Comparison of ENCODE assay signal across 9 cellular contexts in genomic region chr12:94615284-94616216, GRCh38. TPM values are rescaled to one million over a fixed set of nuclear protein-coding genes. Genes with fewer than 3 reads are reported as not detected.
A peak's percentile ranks its signal among the peaks of the same experiment; 100 is the strongest.
DNase-seq lines count a peak whose midpoint lies in the region; ATAC-seq and TF ChIP-seq lines count a peak whose summit lies in the region.
"Had no signal": no experiment of that assay in that cellular context is flagged by ENCODE, and none has a peak within 500 bp of the region (broad histone marks: within the 10 kb centered on the region; RNA-seq: fewer than 3 reads in every experiment).

No MANE protein-coding gene starts in this region.

- H3K36me3 Mint-ChIP-seq in CD4-positive, alpha-beta memory T cell = no peaks in the 10 kb centered on the region

- H3K27ac ChIP-seq in CD4-positive, alpha-beta memory T cell (ENCODE audit: low read depth, low read length) = no peak overlapping the region
- H3K27ac ChIP-seq: HL-60 had no signal

- peaks cover 19% of the 10 kb centered on the region for H3K4me1 ChIP-seq in mucosa of descending colon (ENCODE audit: low read depth)
- no peaks in the 10 kb centered on the region for H3K4me1 ChIP-seq in CD4-positive, alpha-beta memory T cell (ENCODE audit: insufficient read depth, low read length)

- DNase-seq in AG08395 (ENCODE audit: low spot score) = peak; percentile 6
- peak; percentile 59 for DNase-seq in OCI-M1 (lab: John Stamatoyannopoulos, UW)
- peak; percentile 38 to 66 for DNase-seq in erythroblast (lab: John Stamatoyannopoulos, UW)
- peak; percentile 64 to 73 (median 66) for DNase-seq in mucosa of descending colon
- no peak for DNase-seq in activated CD8-positive, alpha-beta memory T cell treated with anti-CD3 and anti-CD28 coated beads for 24 hours
- DNase-seq in GM10266 (ENCODE audit: extremely low spot score) = no peak
- DNase-seq in CD4-positive, alpha-beta memory T cell = no peak

- no peak overlapping the region for H3K4me3 Mint-ChIP-seq in CD4-positive, alpha-beta memory T cell

- ATAC-seq in mucosa of descending colon = peak; percentile 82
- no peak for ATAC-seq in activated CD4-positive, CD25-positive, alpha-beta regulatory T cell treated with anti-CD3 and anti-CD28 coated beads, Interleukin-2, amount 50 U/mL, for 24 hours

- intact Hi-C loops in mucosa of descending colon (cut with DNase I, micrococcal nuclease) = no loop called here
- intact Hi-C loops in CD4-positive, alpha-beta memory T cell (cut with micrococcal nuclease) = no loop called here

- no peak overlapping the region for H3K4me3 ChIP-seq in mucosa of descending colon
- H3K4me3 ChIP-seq in CD4-positive, alpha-beta memory T cell (ENCODE audit: low read length in 2 of 2) = no peak overlapping the region

- CTCF ChIA-PET in CD4-positive, alpha-beta memory T cell (lab: Charles Lee; ENCODE audit: partially characterized antibody) = interaction anchor here (0.7 kb wide), 1 partner anchor 1428 kb away, joined by 3 read pairs; no protein-coding TSS in a partner anchor

- peaks cover 2 to 10% (median 6%) of the 10 kb centered on the region in 4 donors for H3K4me1 Mint-ChIP-seq in CD4-positive, alpha-beta memory T cell

- H3K27ac Mint-ChIP-seq in CD4-positive, alpha-beta memory T cell = no peak overlapping the region

- H3K27me3 ChIP-seq in CD4-positive, alpha-beta memory T cell (ENCODE audit: insufficient read depth, low read length) = no peaks in the 10 kb centered on the region

- H3K27me3 Mint-ChIP-seq in CD4-positive, alpha-beta memory T cell = no peaks in the 10 kb centered on the region

- TF ChIP-seq CTCF in mucosa of descending colon (IDR thresholded peaks at IDR 0.05) (no peak), GM10266 (IDR thresholded peaks at IDR 0.05; ENCODE audit: control insufficient read depth, insufficient read depth, low read depth, missing control alignments) (no peak)

- peaks cover 0 to under 1% (median 0%) of the 10 kb centered on the region in 8 donors for H3K9me3 Mint-ChIP-seq in CD4-positive, alpha-beta memory T cell

- no peak for TF ChIP-seq POLR2A in erythroblast (IDR thresholded peaks at IDR 0.05; ENCODE audit: low read length)

- H3K36me3 ChIP-seq in mucosa of descending colon (ENCODE audit: low read depth) = no peaks in the 10 kb centered on the region
- H3K36me3 ChIP-seq in CD4-positive, alpha-beta memory T cell (ENCODE audit: insufficient read depth, low read length) = no peaks in the 10 kb centered on the region

- H3K9me3 ChIP-seq in mucosa of descending colon = no peaks in the 10 kb centered on the region
- no peaks in the 10 kb centered on the region for H3K9me3 ChIP-seq in CD4-positive, alpha-beta memory T cell (ENCODE audit: control insufficient read depth in 1 of 2, low read length in 2 of 2)

- POLR2A ChIA-PET in CD4-positive, alpha-beta memory T cell (lab: Charles Lee; ENCODE audit: partially characterized antibody) = interaction anchor here (0.7 kb wide), 1 partner anchor 12 kb away, joined by 3 read pairs; no protein-coding TSS in a partner anchor

RNA-seq across cellular contexts. Expression of gene TMCC3, which starts 34.8 kb away (rescaled TPM):
- 10 to 100 TPM; 40.8 to 97.2 (median 92.0) TPM for total RNA-seq in mucosa of descending colon
- under 1 TPM; 0.23 to 0.36 TPM for total RNA-seq in CD4-positive, alpha-beta memory T cell
- under 1 TPM; 0.14 to 0.91 TPM for polyA plus RNA-seq in CD4-positive, alpha-beta memory T cell

Comparison
In these comparisons a context has a peak if more than half of its experiments do, and no peak if none do; other contexts are left out.
1. DNase-seq: peak in AG08395 (single experiment), OCI-M1 (single experiment), erythroblast (2 of 2) and mucosa of descending colon (3 of 3); none in activated CD8-positive, alpha-beta memory T cell treated with anti-CD3 and anti-CD28 coated beads for 24 hours (single experiment), GM10266 (single experiment) and CD4-positive, alpha-beta memory T cell (0 of 5).
2. RNA of gene TMCC3, which starts 34.8 kb away (total RNA-seq): 40.8 to 97.2 TPM in mucosa of descending colon; 0.23 to 0.36 TPM in CD4-positive, alpha-beta memory T cell; every median in the first group is over 10 times any median in the second.